In the genomic region with DNA sequence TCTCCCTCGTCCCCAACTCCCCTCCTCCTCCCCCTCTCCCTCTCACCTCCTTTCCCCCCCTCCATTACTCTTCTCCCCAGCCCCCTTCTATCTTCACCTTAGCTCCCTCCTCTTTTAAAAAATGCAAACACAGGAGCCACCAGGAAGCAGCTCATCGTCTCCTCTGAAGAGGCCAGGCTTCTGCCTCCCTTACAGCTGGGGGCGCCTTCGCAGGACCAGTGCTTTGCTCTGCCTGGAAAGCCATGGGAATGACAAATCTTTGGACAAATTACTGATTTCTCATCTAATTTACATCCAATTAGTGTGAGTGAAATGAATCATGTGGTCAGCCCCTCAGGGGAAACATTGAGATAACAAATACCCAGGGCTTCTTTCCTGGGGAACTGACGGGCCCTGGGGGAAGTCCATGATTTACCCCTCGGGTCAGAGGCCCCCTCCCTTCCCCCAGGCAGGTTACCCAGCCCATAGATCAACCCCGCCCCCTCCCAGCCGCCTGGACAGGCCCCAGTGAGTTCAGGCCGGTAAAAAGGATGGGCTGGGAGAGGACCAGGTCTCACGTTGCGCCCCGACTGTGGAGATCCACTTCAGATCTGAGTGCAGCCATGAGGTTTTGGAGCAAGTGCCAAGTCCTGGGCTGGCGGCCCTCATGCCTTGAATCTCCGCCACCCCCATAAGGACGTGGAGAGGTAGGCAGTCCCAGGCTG, we compare ENCODE assay signal across 10 cellular contexts.
DNase-seq lines count a peak whose midpoint lies in the region; ATAC-seq and TF ChIP-seq lines count a peak whose summit lies in the region.
"Had no signal": no experiment of that assay in that cellular context is flagged by ENCODE, and none has a peak within 500 bp of the region (broad histone marks: within the 10 kb centered on the region; RNA-seq: fewer than 3 reads in every experiment).

No MANE protein-coding gene starts in this region.

- DNase-seq in DMS79 (lab: John Stamatoyannopoulos, UW) (peak; percentile 71), GM23338 (ENCODE audit: low spot score) (peak; percentile 69), naive B cell (peak; percentile 7), DMS 273 (lab: John Stamatoyannopoulos, UW; ENCODE audit: unreplicated experiment) (no peak), DMS153 (lab: John Stamatoyannopoulos, UW) (no peak)
- no peak for DNase-seq in activated T-helper 1 cell treated with anti-CD3 and anti-CD28 coated beads, Interleukin-12 subunit alpha, Interleukin-12 subunit beta, Interleukin-2, Interleukin-4 antibody, amounts not matched to agents 30 ng/mL and 10 ng/mL and 1 ng/mL, durations not matched to agents 14 hours and 24 hours and 36 hours (ENCODE audit: low spot score)
- DNase-seq in stimulated activated naive CD4-positive, alpha-beta T cell treated with Interleukin-2 at 50 U/mL for 16 hours (lab: John Stamatoyannopoulos, UW), result no peak
- DNase-seq: NCI-H2171 treated with DMSO at 0.1 percent for 48 hours, occipital lobe had no signal

- no peaks in the 10 kb centered on the region for H3K36me3 ChIP-seq in GM23338 (ENCODE audit: insufficient read depth)

- no peaks in the 10 kb centered on the region for H3K36me3 Mint-ChIP-seq in GM23338 (ENCODE audit: low read depth)
- no peaks in the 10 kb centered on the region for H3K36me3 Mint-ChIP-seq in activated T-helper 1 cell treated with anti-CD3 and anti-CD28 coated beads, Interleukin-12 subunit alpha, Interleukin-12 subunit beta, Interleukin-2, Interleukin-4 antibody, amounts not matched to agents 30 ng/mL and 10 ng/mL and 1 ng/mL, durations not matched to agents 14 hours and 24 hours and 36 hours (ENCODE audit: low read depth)
- no peaks in the 10 kb centered on the region for H3K36me3 Mint-ChIP-seq in naive B cell

- no peaks in the 10 kb centered on the region for H4K20me1 ChIP-seq in GM23338 (replicated peaks; ENCODE audit: insufficient read depth)

- H3K27me3 Mint-ChIP-seq in GM23338 (ENCODE audit: insufficient read depth, low read depth, poor library complexity) (peaks cover 15% of the 10 kb centered on the region), naive B cell (peaks cover 0 to 2% (median 0%) of the 10 kb centered on the region in 3 donors)
- peaks cover 41% of the 10 kb centered on the region for H3K27me3 Mint-ChIP-seq in activated T-helper 1 cell treated with anti-CD3 and anti-CD28 coated beads, Interleukin-12 subunit alpha, Interleukin-12 subunit beta, Interleukin-2, Interleukin-4 antibody, amounts not matched to agents 30 ng/mL and 10 ng/mL and 1 ng/mL, durations not matched to agents 14 hours and 24 hours and 36 hours (ENCODE audit: insufficient read depth)

- 0 out of 2 replicates have a peak, but pooled peaks cover 11% of the 10 kb centered on the region for H3F3A ChIP-seq in GM23338 (replicated peaks; ENCODE audit: low read depth)

- ATAC-seq in GM23338 (peak; percentile 84), naive B cell (ENCODE audit: low read depth in 2 of 2) (peak in 1 of 2 donors; percentile 12), HG03196 (IDR thresholded peaks at IDR 0.05; ENCODE audit: unreplicated experiment) (no peak)

- intact Hi-C loops in activated T-helper 1 cell treated with anti-CD3 and anti-CD28 coated beads, Interleukin-12 subunit alpha, Interleukin-12 subunit beta, Interleukin-2, Interleukin-4 antibody, amounts not matched to agents 30 ng/mL and 10 ng/mL and 1 ng/mL, durations not matched to agents 14 hours and 24 hours and 36 hours (cut with micrococcal nuclease), result loop anchor here (1.0 to 5.0 kb wide), 3 partner anchors 24 to 531 kb away; no protein-coding TSS in a partner anchor

- no peaks in the 10 kb centered on the region for H3K9me3 Mint-ChIP-seq in GM23338
- H3K9me3 Mint-ChIP-seq in activated T-helper 1 cell treated with anti-CD3 and anti-CD28 coated beads, Interleukin-12 subunit alpha, Interleukin-12 subunit beta, Interleukin-2, Interleukin-4 antibody, amounts not matched to agents 30 ng/mL and 10 ng/mL and 1 ng/mL, durations not matched to agents 14 hours and 24 hours and 36 hours, result no peaks in the 10 kb centered on the region
- no peaks in the 10 kb centered on the region for H3K9me3 Mint-ChIP-seq in naive B cell

- peak overlapping the region; percentile 58 for H3K4me3 ChIP-seq in GM23338

- H3K4me1 ChIP-seq in GM23338 (ENCODE audit: insufficient read depth), result peaks cover 26% of the 10 kb centered on the region

- H3K9me2 ChIP-seq in GM23338 (ENCODE audit: insufficient read depth), result peaks cover 6% of the 10 kb centered on the region; the same call in 1 of the 2 replicates

- peaks cover 41% of the 10 kb centered on the region for H3K4me1 Mint-ChIP-seq in GM23338
- H3K4me1 Mint-ChIP-seq in activated T-helper 1 cell treated with anti-CD3 and anti-CD28 coated beads, Interleukin-12 subunit alpha, Interleukin-12 subunit beta, Interleukin-2, Interleukin-4 antibody, amounts not matched to agents 30 ng/mL and 10 ng/mL and 1 ng/mL, durations not matched to agents 14 hours and 24 hours and 36 hours (ENCODE audit: low read depth), result peaks cover 63% of the 10 kb centered on the region
- H3K4me1 Mint-ChIP-seq in naive B cell, result peaks cover 48 to 61% (median 60%) of the 10 kb centered on the region in 3 donors

- H3K79me2 ChIP-seq in GM23338 (replicated peaks; ENCODE audit: insufficient read depth), result no peaks in the 10 kb centered on the region

- peak overlapping the region; percentile 90 for H3K27ac Mint-ChIP-seq in GM23338
- H3K27ac Mint-ChIP-seq in activated T-helper 1 cell treated with anti-CD3 and anti-CD28 coated beads, Interleukin-12 subunit alpha, Interleukin-12 subunit beta, Interleukin-2, Interleukin-4 antibody, amounts not matched to agents 30 ng/mL and 10 ng/mL and 1 ng/mL, durations not matched to agents 14 hours and 24 hours and 36 hours, result peak overlapping the region; percentile 92
- H3K27ac Mint-ChIP-seq in naive B cell, result peak overlapping the region; percentile 69 to 97 (median 94)

- H3K4me2 ChIP-seq in GM23338, result peak overlapping the region; percentile 89

- TF ChIP-seq CTCF in GM23338 (conservative IDR thresholded peaks at IDR 0.05; ENCODE audit: low read depth in 2 of 2), result peak; percentile 20 to 43; a peak in 2 of 4 replicates

- no peak overlapping the region for H3K27ac ChIP-seq in GM23338 (ENCODE audit: low read depth)

- H3K27me3 ChIP-seq in GM23338 (ENCODE audit: insufficient read depth), result peaks cover 23% of the 10 kb centered on the region

- H3K4me3 Mint-ChIP-seq in GM23338, result peak overlapping the region; percentile 60
- H3K4me3 Mint-ChIP-seq in activated T-helper 1 cell treated with anti-CD3 and anti-CD28 coated beads, Interleukin-12 subunit alpha, Interleukin-12 subunit beta, Interleukin-2, Interleukin-4 antibody, amounts not matched to agents 30 ng/mL and 10 ng/mL and 1 ng/mL, durations not matched to agents 14 hours and 24 hours and 36 hours, result no peak overlapping the region
- H3K4me3 Mint-ChIP-seq in naive B cell, result peak overlapping the region in 7 of 8 donors; percentile 79 to 93 (median 89)

- H2AFZ ChIP-seq in GM23338, result peak overlapping the region; percentile 74

TF ChIP-seq in GM23338, 12 proteins besides CTCF, POLR2A, EP300 and RAD21 (continues in another document):
- TF ChIP-seq POLR2AphosphoS5 (IDR thresholded peaks at IDR 0.05; ENCODE audit: low read depth) (no peak), ZNF114 (CRISPR knock-in tag; IDR thresholded peaks at IDR 0.05) (no peak), ZNF331 (CRISPR knock-in tag; IDR thresholded peaks at IDR 0.05; ENCODE audit: low read depth) (no peak), CREB1 (CRISPR knock-in tag; IDR thresholded peaks at IDR 0.05; ENCODE audit: low read depth) (no peak), EZH2phosphoT487 (IDR thresholded peaks at IDR 0.05; ENCODE audit: unreplicated experiment) (no peak), EZH2 (IDR thresholded peaks at IDR 0.05; ENCODE audit: low read depth, unreplicated experiment) (no peak)
- TF ChIP-seq, protein P1, sequence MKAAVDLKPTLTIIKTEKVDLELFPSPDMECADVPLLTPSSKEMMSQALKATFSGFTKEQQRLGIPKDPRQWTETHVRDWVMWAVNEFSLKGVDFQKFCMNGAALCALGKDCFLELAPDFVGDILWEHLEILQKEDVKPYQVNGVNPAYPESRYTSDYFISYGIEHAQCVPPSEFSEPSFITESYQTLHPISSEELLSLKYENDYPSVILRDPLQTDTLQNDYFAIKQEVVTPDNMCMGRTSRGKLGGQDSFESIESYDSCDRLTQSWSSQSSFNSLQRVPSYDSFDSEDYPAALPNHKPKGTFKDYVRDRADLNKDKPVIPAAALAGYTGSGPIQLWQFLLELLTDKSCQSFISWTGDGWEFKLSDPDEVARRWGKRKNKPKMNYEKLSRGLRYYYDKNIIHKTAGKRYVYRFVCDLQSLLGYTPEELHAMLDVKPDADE (IDR thresholded peaks at IDR 0.05), result no peak
- TF ChIP-seq, protein P2, sequence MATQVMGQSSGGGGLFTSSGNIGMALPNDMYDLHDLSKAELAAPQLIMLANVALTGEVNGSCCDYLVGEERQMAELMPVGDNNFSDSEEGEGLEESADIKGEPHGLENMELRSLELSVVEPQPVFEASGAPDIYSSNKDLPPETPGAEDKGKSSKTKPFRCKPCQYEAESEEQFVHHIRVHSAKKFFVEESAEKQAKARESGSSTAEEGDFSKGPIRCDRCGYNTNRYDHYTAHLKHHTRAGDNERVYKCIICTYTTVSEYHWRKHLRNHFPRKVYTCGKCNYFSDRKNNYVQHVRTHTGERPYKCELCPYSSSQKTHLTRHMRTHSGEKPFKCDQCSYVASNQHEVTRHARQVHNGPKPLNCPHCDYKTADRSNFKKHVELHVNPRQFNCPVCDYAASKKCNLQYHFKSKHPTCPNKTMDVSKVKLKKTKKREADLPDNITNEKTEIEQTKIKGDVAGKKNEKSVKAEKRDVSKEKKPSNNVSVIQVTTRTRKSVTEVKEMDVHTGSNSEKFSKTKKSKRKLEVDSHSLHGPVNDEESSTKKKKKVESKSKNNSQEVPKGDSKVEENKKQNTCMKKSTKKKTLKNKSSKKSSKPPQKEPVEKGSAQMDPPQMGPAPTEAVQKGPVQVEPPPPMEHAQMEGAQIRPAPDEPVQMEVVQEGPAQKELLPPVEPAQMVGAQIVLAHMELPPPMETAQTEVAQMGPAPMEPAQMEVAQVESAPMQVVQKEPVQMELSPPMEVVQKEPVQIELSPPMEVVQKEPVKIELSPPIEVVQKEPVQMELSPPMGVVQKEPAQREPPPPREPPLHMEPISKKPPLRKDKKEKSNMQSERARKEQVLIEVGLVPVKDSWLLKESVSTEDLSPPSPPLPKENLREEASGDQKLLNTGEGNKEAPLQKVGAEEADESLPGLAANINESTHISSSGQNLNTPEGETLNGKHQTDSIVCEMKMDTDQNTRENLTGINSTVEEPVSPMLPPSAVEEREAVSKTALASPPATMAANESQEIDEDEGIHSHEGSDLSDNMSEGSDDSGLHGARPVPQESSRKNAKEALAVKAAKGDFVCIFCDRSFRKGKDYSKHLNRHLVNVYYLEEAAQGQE (IDR thresholded peaks at IDR 0.05; ENCODE audit: unreplicated experiment), result no peak

Comparison
In these comparisons a context has a peak if more than half of its experiments do, and no peak if none do; other contexts are left out.
1. DNase-seq: peak in DMS79 (single experiment), GM23338 (single experiment) and naive B cell (single experiment); none in activated T-helper 1 cell treated with anti-CD3 and anti-CD28 coated beads, Interleukin-12 subunit alpha, Interleukin-12 subunit beta, Interleukin-2, Interleukin-4 antibody, amounts not matched to agents 30 ng/mL and 10 ng/mL and 1 ng/mL, durations not matched to agents 14 hours and 24 hours and 36 hours (single experiment), DMS 273 (single experiment), DMS153 (single experiment) and stimulated activated naive CD4-positive, alpha-beta T cell treated with Interleukin-2 at 50 U/mL for 16 hours (single experiment).
2. Peak in every context shown above with its lines, with median percentiles within 50 percentile points of each other: H3K27ac Mint-ChIP-seq.